In the genomic region with DNA sequence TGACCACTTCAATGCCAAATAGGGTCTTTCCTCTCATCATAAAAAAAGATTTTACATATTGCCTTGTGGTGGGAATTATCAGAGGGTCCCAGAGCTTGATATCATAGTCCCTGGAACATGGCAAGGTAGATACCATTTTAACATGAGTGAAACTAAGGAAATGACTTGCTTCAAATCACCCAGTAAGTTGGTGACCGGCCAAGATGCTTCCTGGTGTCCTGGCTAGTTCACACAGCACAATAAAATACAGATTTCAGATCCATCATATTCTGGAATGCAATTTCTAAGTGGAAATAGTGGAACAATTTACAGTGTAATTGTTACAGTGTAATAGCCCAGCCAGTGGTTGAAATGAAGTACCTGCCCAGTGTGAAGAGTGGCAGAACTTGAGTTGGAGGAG, we compare ENCODE assay signal across 28 cellular contexts. TPM values are rescaled to one million over a fixed set of nuclear protein-coding genes. Genes with fewer than 3 reads are reported as not detected.
"Had no signal": no experiment of that assay in that cellular context is flagged by ENCODE, and none has a peak within 500 bp of the region (broad histone marks: within the 10 kb centered on the region; RNA-seq: fewer than 3 reads in every experiment).

No MANE protein-coding gene starts in this region.

- H3K36me3 Mint-ChIP-seq: naive B cell; natural killer cell treated with Interleukin-12 subunit alpha and Interleukin-12 subunit beta and Interleukin-15 and Interleukin-18, amount 100 ng/mL, for 72 hours had no signal

- H3K27me3 ChIP-seq: colonic mucosa, esophagus muscularis mucosa, pancreas, right lobe of liver, suprapubic skin, uterus had no signal

- H3K27ac Mint-ChIP-seq: dendritic cell treated with granulocyte-macrophage colony-stimulating factor and Interleukin-4, amounts not matched to agents 40 ng/mL and 50 ng/mL, for 4 days; naive B cell; natural killer cell treated with Interleukin-12 subunit alpha and Interleukin-12 subunit beta and Interleukin-15 and Interleukin-18, amount 100 ng/mL, for 72 hours; stimulated activated naive CD8-positive, alpha-beta T cell treated with anti-CD3 and anti-CD28 coated beads, Interleukin-15, amount 100 ng/mL, for 72 hours had no signal

- H3K9me3 ChIP-seq: colonic mucosa, esophagus muscularis mucosa, heart right ventricle, lower lobe of right lung, mucosa of descending colon, neutrophil, pancreas, right lobe of liver, suprapubic skin, transverse colon, upper lobe of right lung, uterus had no signal

- H3K9me3 Mint-ChIP-seq: dendritic cell treated with granulocyte-macrophage colony-stimulating factor and Interleukin-4, amounts not matched to agents 40 ng/mL and 50 ng/mL, for 4 days; naive B cell; natural killer cell treated with Interleukin-12 subunit alpha and Interleukin-12 subunit beta and Interleukin-15 and Interleukin-18, amount 100 ng/mL, for 72 hours; neural crest cell; stimulated activated naive CD8-positive, alpha-beta T cell treated with anti-CD3 and anti-CD28 coated beads, Interleukin-15, amount 100 ng/mL, for 72 hours had no signal

- H3K4me2 ChIP-seq: smooth muscle cell had no signal

- DNase-seq: colonic mucosa; effector memory CD4-positive, alpha-beta T cell; foreskin melanocyte; glutamatergic neuron; heart right ventricle; left ventricle myocardium superior; lower lobe of right lung; mucosa of descending colon; naive B cell; pancreas; right lobe of liver; stimulated activated CD4-positive, alpha-beta T cell treated with anti-CD3 and anti-CD28 coated beads, Interleukin-12 subunit alpha, Interleukin-12 subunit beta, amount 100 ng/mL, for 4 hours; stimulated activated CD4-positive, alpha-beta T cell treated with anti-CD3 and anti-CD28 coated beads, Interleukin-1b, Interleukin-23, amount 100 ng/mL, for 48 hours; stimulated activated CD4-positive, alpha-beta T cell treated with anti-CD3 and anti-CD28 coated beads, Interleukin-4, amount 100 ng/mL, for 1 hour; stimulated activated CD8-positive, alpha-beta memory T cell treated with anti-CD3 and anti-CD28 coated beads, Interleukin-4, amount 100 ng/mL, for 48 hours; stimulated activated naive CD4-positive, alpha-beta T cell; stimulated activated naive CD8-positive, alpha-beta T cell treated with anti-CD3 and anti-CD28 coated beads, Interleukin-15, amount 100 ng/mL, for 72 hours; transverse colon; upper lobe of right lung; uterus had no signal

- H3K4me1 ChIP-seq: colonic mucosa, esophagus muscularis mucosa, heart right ventricle, lower lobe of right lung, pancreas, suprapubic skin, transverse colon, upper lobe of right lung, uterus had no signal

- H3K4me3 Mint-ChIP-seq: dendritic cell treated with granulocyte-macrophage colony-stimulating factor and Interleukin-4, amounts not matched to agents 40 ng/mL and 50 ng/mL, for 4 days; naive B cell; natural killer cell treated with Interleukin-12 subunit alpha and Interleukin-12 subunit beta and Interleukin-15 and Interleukin-18, amount 100 ng/mL, for 72 hours; neural crest cell; stimulated activated naive CD8-positive, alpha-beta T cell treated with anti-CD3 and anti-CD28 coated beads, Interleukin-15, amount 100 ng/mL, for 72 hours had no signal

- H3K4me1 Mint-ChIP-seq: neural crest cell had no signal

- H3K27ac ChIP-seq: colonic mucosa, esophagus muscularis mucosa, heart right ventricle, lower lobe of right lung, neutrophil, pancreas, right lobe of liver, suprapubic skin, transverse colon, upper lobe of right lung, uterus had no signal

- H3K4me3 ChIP-seq: colonic mucosa, esophagus muscularis mucosa, heart right ventricle, lower lobe of right lung, mucosa of descending colon, pancreas, right lobe of liver, smooth muscle cell, suprapubic skin, transverse colon, upper lobe of right lung, uterus had no signal

- H3K27me3 Mint-ChIP-seq: dendritic cell treated with granulocyte-macrophage colony-stimulating factor and Interleukin-4, amounts not matched to agents 40 ng/mL and 50 ng/mL, for 4 days had no signal

- H3K36me3 ChIP-seq: colonic mucosa, heart right ventricle, lower lobe of right lung, neutrophil, pancreas, right lobe of liver, transverse colon, upper lobe of right lung, uterus had no signal

RNA-seq across cellular contexts. Expression of a gene that starts 36.6 kb away (rescaled TPM):
- total RNA-seq: endothelial cell of umbilical vein; natural killer cell treated with Interleukin-12 subunit alpha and Interleukin-12 subunit beta and Interleukin-15 and Interleukin-18, amount 100 ng/mL, for 72 hours had no signal
- polyA plus RNA-seq: endothelial cell of umbilical vein, smooth muscle cell had no signal
